Comparison of ENCODE assay signal across 16 cellular contexts in the genomic region with DNA sequence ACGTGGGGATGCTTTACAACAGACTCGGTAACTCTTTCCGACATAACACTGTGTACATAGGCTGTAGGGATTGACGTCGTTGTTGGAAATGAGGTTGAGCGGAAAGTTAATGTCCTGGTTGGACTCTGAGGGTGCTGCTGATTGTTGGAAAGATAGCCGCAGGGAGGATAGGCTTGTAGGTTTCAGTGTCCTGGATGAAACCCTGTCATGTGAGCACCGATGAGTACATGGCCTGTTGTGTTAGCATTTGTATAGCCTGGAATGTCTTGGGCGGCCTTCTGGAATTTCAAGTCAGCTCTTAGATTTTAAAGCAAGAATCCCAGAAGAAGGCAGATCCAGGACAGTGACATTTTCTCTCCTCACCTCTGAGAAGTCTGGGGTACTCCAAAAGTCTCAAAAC.
A peak's percentile ranks its signal among the peaks of the same experiment; 100 is the strongest.
DNase-seq lines count a peak whose midpoint lies in the region; ATAC-seq and TF ChIP-seq lines count a peak whose summit lies in the region.
"Had no signal": no experiment of that assay in that cellular context is flagged by ENCODE, and none has a peak within 500 bp of the region (broad histone marks: within the 10 kb centered on the region; RNA-seq: fewer than 3 reads in every experiment).

No MANE protein-coding gene starts in this region.

- H3K9ac ChIP-seq in ES-I3 (ENCODE audit: low read depth, low read length) (peak overlapping the region; percentile 28), iPS-18a (ENCODE audit: low read length) (peak overlapping the region; percentile 24)

- H3K36me3 ChIP-seq in ES-I3 (ENCODE audit: insufficient read depth, low read length) (no peaks in the 10 kb centered on the region; the same call in 1 of the 2 replicates), iPS-18a (ENCODE audit: control insufficient read depth, low read depth, low read length) (no peaks in the 10 kb centered on the region), A673 (ENCODE audit: insufficient read depth, low read length, poor library complexity, severe bottlenecking) (no peaks in the 10 kb centered on the region)

- H3K27ac Mint-ChIP-seq in progenitor cell of endocrine pancreas, result peak overlapping the region; percentile 70
- H3K27ac Mint-ChIP-seq: B cell had no signal

- H3K27ac ChIP-seq in iPS-18a (ENCODE audit: low read length) (peak overlapping the region; percentile 89), A673 (ENCODE audit: low read depth, low read length, poor library complexity, severe bottlenecking) (no peak overlapping the region)

- H3K36me3 Mint-ChIP-seq in progenitor cell of endocrine pancreas (ENCODE audit: insufficient read depth), result peaks cover 16% of the 10 kb centered on the region

- H3K9me3 ChIP-seq in ES-I3 (ENCODE audit: control insufficient read depth, insufficient read depth, low read length) (peaks cover 6% of the 10 kb centered on the region; the same call in 1 of the 2 replicates), iPS-18a (ENCODE audit: control insufficient read depth, low read depth, low read length) (peaks cover 2% of the 10 kb centered on the region), A673 (ENCODE audit: low read depth, low read length, poor library complexity, severe bottlenecking) (no peaks in the 10 kb centered on the region)

- CTCF ChIA-PET in A673 (lab: Charles Lee), result interaction anchor here (1.9 kb wide), 1 partner anchor 10 kb away, joined by 6 read pairs; no protein-coding TSS in a partner anchor

- POLR2A ChIA-PET in A673 (lab: Charles Lee; ENCODE audit: low non-redundant PET), result no interaction called here

- peaks cover 6% of the 10 kb centered on the region for H3K9me3 Mint-ChIP-seq in progenitor cell of endocrine pancreas (ENCODE audit: low read depth)

- H3K4me3 Mint-ChIP-seq in progenitor cell of endocrine pancreas (ENCODE audit: low read depth), result no peak overlapping the region
- H3K4me3 Mint-ChIP-seq: B cell had no signal

- no peaks in the 10 kb centered on the region for H3K27me3 ChIP-seq in iPS-18a (ENCODE audit: control insufficient read depth, insufficient read depth, low read length)
- H3K27me3 ChIP-seq in A673 (replicated peaks; ENCODE audit: insufficient read depth, low read depth, low read length, poor library complexity), result no peaks in the 10 kb centered on the region

- no peak for ATAC-seq in GM19035 (IDR thresholded peaks at IDR 0.05; ENCODE audit: unreplicated experiment)

- no TSS peak for BruUV-seq in A673 (replicated peaks; lab: Mats Ljungman, UMichigan)

- DNase-seq in amniotic epithelial cell (ENCODE audit: low read depth) (peak; percentile 34), progenitor cell of endocrine pancreas (ENCODE audit: low spot score, unreplicated experiment) (no peak), germinal center (ENCODE audit: low spot score) (no peak), A673 (ENCODE audit: low spot score) (no peak), cardiac septum (ENCODE audit: low spot score) (no peak)
- DNase-seq: activated CD4-positive, alpha-beta T cell treated with anti-CD3 and anti-CD28 coated beads for 1 hour; activated T-cell treated with anti-CD3 and anti-CD28 coated beads, Interleukin-2, amount 50 U/mL, for 1 hour; dermis blood vessel endothelial cell; DMS79; NCI-H2081 treated with DMSO at 0.1 percent for 48 hours; NCI-H82; RPMI8226 had no signal

- H3K4me1 ChIP-seq in ES-I3 (ENCODE audit: insufficient read depth, low read length), result peaks cover 25% of the 10 kb centered on the region
- peaks cover 26% of the 10 kb centered on the region for H3K4me1 ChIP-seq in iPS-18a (ENCODE audit: control insufficient read depth, low read depth, low read length)
- H3K4me1 ChIP-seq in A673 (ENCODE audit: insufficient read depth, low read length, poor library complexity, severe bottlenecking), result no peaks in the 10 kb centered on the region

- H3K4me1 Mint-ChIP-seq in progenitor cell of endocrine pancreas (ENCODE audit: low read depth), result peaks cover 14% of the 10 kb centered on the region

- H3K4me3 ChIP-seq in iPS-18a (ENCODE audit: low read length) (peak overlapping the region; percentile 55), A673 (ENCODE audit: low read depth, low read length, poor library complexity, severe bottlenecking) (no peak overlapping the region)

- intact Hi-C loops in A673 (cut with micrococcal nuclease; ENCODE audit: unreplicated experiment) (loop anchor here (5.0 kb wide), 1 partner anchor 94 kb away; a partner anchor contains a TSS), cardiac septum (cut with DNase I) (loop anchor here (5.0 kb wide), 2 partner anchors 61 to 251 kb away; no protein-coding TSS in a partner anchor)

- no peak for TF ChIP-seq CTCF in progenitor cell of endocrine pancreas (IDR thresholded peaks at IDR 0.05; ENCODE audit: unreplicated experiment)
- TF ChIP-seq CTCF in A673 (conservative IDR thresholded peaks at IDR 0.05; ENCODE audit: low read depth, low read length), result no peak

- no peaks in the 10 kb centered on the region for H3K27me3 Mint-ChIP-seq in progenitor cell of endocrine pancreas
- H3K27me3 Mint-ChIP-seq: B cell had no signal
